In the genomic region with DNA sequence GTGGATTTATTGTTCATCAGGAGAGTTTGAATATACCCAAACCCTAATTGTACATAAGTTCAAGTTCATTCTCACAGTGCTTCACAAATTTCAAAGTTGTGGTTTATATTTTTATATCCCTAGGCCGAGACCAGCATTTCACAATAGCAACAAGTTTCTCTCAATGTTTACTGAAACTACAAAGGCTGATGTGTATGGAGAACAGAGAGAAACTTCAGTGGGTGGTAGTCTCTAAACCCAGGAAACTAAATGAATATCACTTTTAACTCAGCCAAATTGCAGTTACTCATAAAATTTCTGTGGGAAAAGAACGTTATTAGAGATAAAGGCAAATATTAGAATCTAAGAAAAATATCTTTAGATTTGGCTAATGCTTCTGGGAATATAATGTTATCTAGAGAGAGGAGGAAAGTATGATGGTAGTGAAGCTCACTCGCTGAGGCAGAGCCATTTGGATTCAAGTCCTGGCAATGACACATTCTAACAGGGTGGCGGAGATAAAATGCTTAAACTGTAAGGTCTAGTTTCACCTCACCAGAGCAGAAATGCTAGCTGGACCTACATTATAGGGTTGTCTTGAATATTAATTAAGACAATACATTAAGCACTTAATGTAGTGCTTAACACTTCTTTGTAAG, we compare ENCODE assay signal across 27 cellular contexts.
"Had no signal": no experiment of that assay in that cellular context is flagged by ENCODE, and none has a peak within 500 bp of the region (broad histone marks: within the 10 kb centered on the region; RNA-seq: fewer than 3 reads in every experiment).

No MANE protein-coding gene starts in this region.

- H3K27ac Mint-ChIP-seq: activated B cell treated with CpG ODN at 0.5 μM for 24 hours; activated CD8-positive, alpha-beta T cell treated with anti-CD3 and anti-CD28 coated beads for 36 hours; activated naive CD4-positive, alpha-beta T cell treated with anti-CD3 and anti-CD28 coated beads for 36 hours; activated naive CD4-positive, alpha-beta T cell treated with anti-CD3 and anti-CD28 coated beads, Interleukin-2, amount 50 U/mL, for 24 hours; activated naive CD8-positive, alpha-beta T cell treated with anti-CD3 and anti-CD28 coated beads for 36 hours; activated naive CD8-positive, alpha-beta T cell treated with anti-CD3 and anti-CD28 coated beads, Interleukin-2, amount 50 U/mL, for 24 hours; activated T-helper 1 cell treated with anti-CD3 and anti-CD28 coated beads, Interleukin-12 subunit alpha, Interleukin-12 subunit beta, Interleukin-2, Interleukin-4 antibody, amounts not matched to agents 30 ng/mL and 10 ng/mL and 1 ng/mL, durations not matched to agents 14 hours and 24 hours and 36 hours; activated T-helper 2 cell treated with anti-CD3 and anti-CD28 coated beads, Interferon-gamma antibody, Interleukin-2, Interleukin-4, amounts not matched to agents 10 μg/mL and 5 μg/mL and 100 μg/mL, durations not matched to agents 14 hours and 24 hours and 36 hours; brain; T-helper 17 cell; T-helper 2 cell treated with Interferon-gamma antibody and Interleukin-4, amounts not matched to agents 5 μg/mL and 100 μg/mL, for 36 hours had no signal

- H3K36me3 Mint-ChIP-seq: activated naive CD4-positive, alpha-beta T cell treated with anti-CD3 and anti-CD28 coated beads, Interleukin-2, amount 50 U/mL, for 24 hours; activated naive CD8-positive, alpha-beta T cell treated with anti-CD3 and anti-CD28 coated beads for 36 hours; brain had no signal

- DNase-seq: activated B cell treated with CpG ODN at 0.5 μM for 24 hours; activated CD4-positive, alpha-beta T cell treated with anti-CD3 and anti-CD28 coated beads for 48 hours; activated CD4-positive, alpha-beta T cell treated with anti-CD3 and anti-CD28 coated beads, Interleukin-2, amount 50 U/mL, for 1 hour; activated CD4-positive, alpha-beta T cell treated with anti-CD3 and anti-CD28 coated beads, Interleukin-2, amount 50 U/mL, for 48 hours; activated CD8-positive, alpha-beta memory T cell treated with anti-CD3 and anti-CD28 coated beads for 24 hours; activated CD8-positive, alpha-beta T cell treated with anti-CD3 and anti-CD28 coated beads for 36 hours; activated effector memory CD4-positive, alpha-beta T cell treated with anti-CD3 and anti-CD28 coated beads, Interleukin-2, amount 50 U/mL, for 16 hours; activated naive CD4-positive, alpha-beta T cell treated with anti-CD3 and anti-CD28 coated beads for 36 hours; activated naive CD8-positive, alpha-beta T cell treated with anti-CD3 and anti-CD28 coated beads for 36 hours; activated naive CD8-positive, alpha-beta T cell treated with anti-CD3 and anti-CD28 coated beads, Interleukin-2, amount 50 U/mL, for 24 hours; activated T-cell treated with anti-CD3 and anti-CD28 coated beads, Interleukin-2, amount 50 U/mL, for 1 hour; activated T-cell treated with anti-CD3 and anti-CD28 coated beads, Interleukin-2, amount 50 U/mL, for 48 hours; adrenal gland; colonic mucosa; effector CD8-positive, alpha-beta T cell; esophagus squamous epithelium; head of caudate nucleus; T-helper 1 cell; T-helper 17 cell; T1000; WERI-Rb-1 had no signal

- ATAC-seq: activated CD4-positive, CD25-positive, alpha-beta regulatory T cell treated with anti-CD3 and anti-CD28 coated beads, Interleukin-2, amount 50 U/mL, for 24 hours; activated CD8-positive, alpha-beta T cell treated with anti-CD3 and anti-CD28 coated beads for 36 hours; activated naive CD8-positive, alpha-beta T cell treated with anti-CD3 and anti-CD28 coated beads, Interleukin-2, amount 50 U/mL, for 24 hours; T-helper 17 cell had no signal

- H3K9me3 Mint-ChIP-seq: activated B cell treated with CpG ODN at 0.5 μM for 24 hours; activated naive CD8-positive, alpha-beta T cell treated with anti-CD3 and anti-CD28 coated beads for 36 hours; brain had no signal

- H3K4me3 Mint-ChIP-seq: activated B cell treated with CpG ODN at 0.5 μM for 24 hours; activated CD8-positive, alpha-beta T cell treated with anti-CD3 and anti-CD28 coated beads for 36 hours; activated naive CD4-positive, alpha-beta T cell treated with anti-CD3 and anti-CD28 coated beads for 36 hours; activated naive CD4-positive, alpha-beta T cell treated with anti-CD3 and anti-CD28 coated beads, Interleukin-2, amount 50 U/mL, for 24 hours; activated naive CD8-positive, alpha-beta T cell treated with anti-CD3 and anti-CD28 coated beads for 36 hours; activated naive CD8-positive, alpha-beta T cell treated with anti-CD3 and anti-CD28 coated beads, Interleukin-2, amount 50 U/mL, for 24 hours; activated T-helper 1 cell treated with anti-CD3 and anti-CD28 coated beads, Interleukin-12 subunit alpha, Interleukin-12 subunit beta, Interleukin-2, Interleukin-4 antibody, amounts not matched to agents 30 ng/mL and 10 ng/mL and 1 ng/mL, durations not matched to agents 14 hours and 24 hours and 36 hours; brain; T-helper 17 cell; T-helper 2 cell treated with Interferon-gamma antibody and Interleukin-4, amounts not matched to agents 5 μg/mL and 100 μg/mL, for 36 hours had no signal

- H3K4me1 Mint-ChIP-seq: activated B cell treated with CpG ODN at 0.5 μM for 24 hours; activated naive CD4-positive, alpha-beta T cell treated with anti-CD3 and anti-CD28 coated beads, Interleukin-2, amount 50 U/mL, for 24 hours; activated naive CD8-positive, alpha-beta T cell treated with anti-CD3 and anti-CD28 coated beads for 36 hours; activated naive CD8-positive, alpha-beta T cell treated with anti-CD3 and anti-CD28 coated beads, Interleukin-2, amount 50 U/mL, for 24 hours; T-helper 17 cell had no signal

- H3K27me3 Mint-ChIP-seq: activated B cell treated with CpG ODN at 0.5 μM for 24 hours; activated CD8-positive, alpha-beta T cell treated with anti-CD3 and anti-CD28 coated beads for 36 hours; activated naive CD4-positive, alpha-beta T cell treated with anti-CD3 and anti-CD28 coated beads, Interleukin-2, amount 50 U/mL, for 24 hours; activated naive CD8-positive, alpha-beta T cell treated with anti-CD3 and anti-CD28 coated beads for 36 hours; activated naive CD8-positive, alpha-beta T cell treated with anti-CD3 and anti-CD28 coated beads, Interleukin-2, amount 50 U/mL, for 24 hours; brain; T-helper 17 cell had no signal
